Comparison of ENCODE assay signal across 21 cellular contexts in the genomic region with DNA sequence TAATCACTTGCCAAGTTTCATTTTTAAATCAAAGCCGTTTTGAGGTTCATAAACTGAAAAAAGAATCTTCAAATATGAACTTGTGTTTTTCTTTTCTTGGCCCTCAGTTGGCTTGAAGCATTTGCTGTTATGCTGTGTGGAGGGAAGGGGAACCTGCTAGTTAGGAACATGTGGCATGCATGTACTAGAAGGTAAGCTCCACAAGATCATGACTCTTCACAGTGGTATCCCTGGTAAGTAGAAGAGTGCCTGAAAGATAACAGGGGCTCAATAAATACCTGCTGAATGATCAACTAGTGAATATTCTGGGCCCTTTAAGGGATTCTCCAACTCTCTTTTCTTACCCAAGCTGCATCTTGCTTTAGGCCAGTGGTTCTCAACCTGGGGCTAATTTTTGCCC.
"Had no signal": no experiment of that assay in that cellular context is flagged by ENCODE, and none has a peak within 500 bp of the region (broad histone marks: within the 10 kb centered on the region; RNA-seq: fewer than 3 reads in every experiment).

No MANE protein-coding gene starts in this region.

- H3K36me3 ChIP-seq: tibial artery had no signal

- H3K27me3 Mint-ChIP-seq: activated CD4-positive, alpha-beta memory T cell treated with anti-CD3 and anti-CD28 coated beads, Interleukin-2, amount 10 ng/mL, durations not matched to agents 7 days and 5 days; activated CD4-positive, alpha-beta T cell treated with anti-CD3 and anti-CD28 coated beads, Interleukin-2, amount 10 ng/mL, durations not matched to agents 24 days and 14 days; activated naive CD8-positive, alpha-beta T cell treated with anti-CD3 and anti-CD28 coated beads, Interleukin-2, amount 50 U/mL, for 24 hours; effector memory CD8-positive, alpha-beta T cell; natural killer cell treated with Interleukin-12 subunit alpha and Interleukin-12 subunit beta and Interleukin-15 and Interleukin-18, amount 100 ng/mL, for 72 hours; progenitor cell of endocrine pancreas had no signal

- H3K4me1 Mint-ChIP-seq: activated CD4-positive, alpha-beta memory T cell treated with anti-CD3 and anti-CD28 coated beads, Interleukin-2, amount 10 ng/mL, durations not matched to agents 7 days and 5 days; activated CD4-positive, alpha-beta T cell treated with anti-CD3 and anti-CD28 coated beads, Interleukin-2, amount 10 ng/mL, durations not matched to agents 24 days and 14 days; activated naive CD8-positive, alpha-beta T cell treated with anti-CD3 and anti-CD28 coated beads, Interleukin-2, amount 50 U/mL, for 24 hours had no signal

- DNase-seq: activated CD4-positive, alpha-beta memory T cell treated with anti-CD3 and anti-CD28 coated beads, Interleukin-2, amount 10 ng/mL, durations not matched to agents 7 days and 5 days; activated CD4-positive, alpha-beta T cell treated with anti-CD3 and anti-CD28 coated beads, Interleukin-2, amount 10 ng/mL, durations not matched to agents 24 days and 14 days; activated effector memory CD4-positive, alpha-beta T cell treated with anti-CD3 and anti-CD28 coated beads, Interleukin-2, amount 50 U/mL, for 16 hours; activated naive CD4-positive, alpha-beta T cell treated with anti-CD3 and anti-CD28 coated beads, Interleukin-2, amount 50 U/mL, for 16 hours; activated naive CD8-positive, alpha-beta T cell treated with anti-CD3 and anti-CD28 coated beads, Interleukin-2, amount 50 U/mL, for 24 hours; anterior cingulate cortex; body of pancreas; effector memory CD8-positive, alpha-beta T cell; midbrain; stimulated activated CD4-positive, alpha-beta T cell treated with anti-CD3 and anti-CD28 coated beads, Interleukin-12 subunit alpha, Interleukin-12 subunit beta, amount 100 ng/mL, for 4 hours; stimulated activated CD4-positive, alpha-beta T cell treated with anti-CD3 and anti-CD28 coated beads, Interleukin-4, amount 100 ng/mL, for 4 hours; stimulated activated naive CD8-positive, alpha-beta T cell treated with anti-CD3 and anti-CD28 coated beads, Interleukin-15, Interleukin-2, amounts not matched to agents 100 U/mL and 50 U/mL, for 24 hours; substantia nigra; tibial artery had no signal

- ATAC-seq: activated CD4-positive, CD25-positive, alpha-beta regulatory T cell treated with anti-CD3 and anti-CD28 coated beads, Interleukin-2, amount 50 U/mL, for 24 hours; activated naive CD8-positive, alpha-beta T cell treated with anti-CD3 and anti-CD28 coated beads, Interleukin-2, amount 50 U/mL, for 24 hours; body of pancreas; effector memory CD8-positive, alpha-beta T cell; esophagus mucosa; natural killer cell treated with Interleukin-12 subunit alpha and Interleukin-12 subunit beta and Interleukin-15 and Interleukin-18, amount 100 ng/mL, for 72 hours; SK-N-SH treated with all-trans-retinoic acid at 6 μM for 48 hours; stimulated activated naive CD8-positive, alpha-beta T cell treated with anti-CD3 and anti-CD28 coated beads, Interleukin-15, Interleukin-2, amounts not matched to agents 100 U/mL and 50 U/mL, for 24 hours had no signal

- H3K9me3 ChIP-seq: body of pancreas, tibial artery had no signal

- H3K4me3 Mint-ChIP-seq: activated CD4-positive, alpha-beta memory T cell treated with anti-CD3 and anti-CD28 coated beads, Interleukin-2, amount 10 ng/mL, durations not matched to agents 7 days and 5 days; activated CD4-positive, alpha-beta T cell treated with anti-CD3 and anti-CD28 coated beads, Interleukin-2, amount 10 ng/mL, durations not matched to agents 24 days and 14 days; activated naive CD8-positive, alpha-beta T cell treated with anti-CD3 and anti-CD28 coated beads, Interleukin-2, amount 50 U/mL, for 24 hours; effector memory CD8-positive, alpha-beta T cell; natural killer cell treated with Interleukin-12 subunit alpha and Interleukin-12 subunit beta and Interleukin-15 and Interleukin-18, amount 100 ng/mL, for 72 hours; T-helper 2 cell treated with Interferon-gamma antibody and Interleukin-4, amounts not matched to agents 5 μg/mL and 100 μg/mL, for 36 hours had no signal

- H3K27ac ChIP-seq: body of pancreas, tibial artery, VCaP had no signal

- H3K9me3 Mint-ChIP-seq: activated CD4-positive, alpha-beta memory T cell treated with anti-CD3 and anti-CD28 coated beads, Interleukin-2, amount 10 ng/mL, durations not matched to agents 7 days and 5 days; activated CD4-positive, alpha-beta T cell treated with anti-CD3 and anti-CD28 coated beads, Interleukin-2, amount 10 ng/mL, durations not matched to agents 24 days and 14 days; activated naive CD8-positive, alpha-beta T cell treated with anti-CD3 and anti-CD28 coated beads, Interleukin-2, amount 50 U/mL, for 24 hours; effector memory CD8-positive, alpha-beta T cell; natural killer cell treated with Interleukin-12 subunit alpha and Interleukin-12 subunit beta and Interleukin-15 and Interleukin-18, amount 100 ng/mL, for 72 hours; T-helper 2 cell treated with Interferon-gamma antibody and Interleukin-4, amounts not matched to agents 5 μg/mL and 100 μg/mL, for 36 hours had no signal

- H3K4me3 ChIP-seq: body of pancreas, tibial artery had no signal

- H3K36me3 Mint-ChIP-seq: natural killer cell treated with Interleukin-12 subunit alpha and Interleukin-12 subunit beta and Interleukin-15 and Interleukin-18, amount 100 ng/mL, for 72 hours had no signal

- H3K27me3 ChIP-seq: body of pancreas, tibial artery had no signal

- H3K27ac Mint-ChIP-seq: activated CD4-positive, alpha-beta memory T cell treated with anti-CD3 and anti-CD28 coated beads, Interleukin-2, amount 10 ng/mL, durations not matched to agents 7 days and 5 days; activated CD4-positive, alpha-beta T cell treated with anti-CD3 and anti-CD28 coated beads, Interleukin-2, amount 10 ng/mL, durations not matched to agents 24 days and 14 days; activated naive CD8-positive, alpha-beta T cell treated with anti-CD3 and anti-CD28 coated beads, Interleukin-2, amount 50 U/mL, for 24 hours; effector memory CD8-positive, alpha-beta T cell; natural killer cell treated with Interleukin-12 subunit alpha and Interleukin-12 subunit beta and Interleukin-15 and Interleukin-18, amount 100 ng/mL, for 72 hours; progenitor cell of endocrine pancreas; T-helper 2 cell treated with Interferon-gamma antibody and Interleukin-4, amounts not matched to agents 5 μg/mL and 100 μg/mL, for 36 hours had no signal
